ENCODE assay signal across 22 cellular contexts in genomic region chr5:151589878-151590570, GRCh38. TPM values are rescaled to one million over a fixed set of nuclear protein-coding genes. Genes with fewer than 3 reads are reported as not detected.
DNase-seq lines count a peak whose midpoint lies in the region; ATAC-seq and TF ChIP-seq lines count a peak whose summit lies in the region.
"Had no signal": no experiment of that assay in that cellular context is flagged by ENCODE, and none has a peak within 500 bp of the region (broad histone marks: within the 10 kb centered on the region; RNA-seq: fewer than 3 reads in every experiment).

No MANE protein-coding gene starts in this region.

- H3K79me1 ChIP-seq in mesenchymal stem cell (replicated peaks; ENCODE audit: low read length, poor library complexity, severe bottlenecking) = no peaks in the 10 kb centered on the region

- no peak overlapping the region for H3K9ac ChIP-seq in mesenchymal stem cell (ENCODE audit: low read length)

- no peak overlapping the region for H3K4me2 ChIP-seq in mesenchymal stem cell (ENCODE audit: low read length, poor library complexity, severe bottlenecking)
- H3K4me2 ChIP-seq: A549 had no signal

- H3K14ac ChIP-seq in mesenchymal stem cell (ENCODE audit: low read length in 2 of 2) = no peak overlapping the region

- H3K27ac ChIP-seq in left lung = no peak overlapping the region
- peak overlapping the region; percentile 20 for H3K27ac ChIP-seq in vagina
- H3K27ac ChIP-seq in testis = no peak overlapping the region
- H3K27ac ChIP-seq in mesenchymal stem cell (ENCODE audit: low read length, poor library complexity, severe bottlenecking) = no peak overlapping the region
- H3K27ac ChIP-seq: A549, coronary artery, heart right ventricle, upper lobe of left lung, VCaP had no signal

- CTCF ChIA-PET in activated naive CD4-positive, alpha-beta T cell treated with anti-CD3 and anti-CD28 coated beads, Interleukin-2, amount 10 ng/mL, durations not matched to agents 7 days and 5 days (lab: Charles Lee) = no interaction called here
- CTCF ChIA-PET in activated CD4-positive, alpha-beta memory T cell treated with anti-CD3 and anti-CD28 coated beads for 36 hours (lab: Charles Lee) = no interaction called here

- TF ChIP-seq POLR2A in vagina (IDR thresholded peaks at IDR 0.05) (no peak), testis (IDR thresholded peaks at IDR 0.05) (no peak)

- no peak overlapping the region for H2BK120ac ChIP-seq in mesenchymal stem cell (ENCODE audit: low read depth, low read length)

- no peak for TF ChIP-seq CTCF in left lung (IDR thresholded peaks at IDR 0.05)
- no peak for TF ChIP-seq CTCF in vagina (IDR thresholded peaks at IDR 0.05)
- no peak for TF ChIP-seq CTCF in testis (IDR thresholded peaks at IDR 0.05)

- no peak overlapping the region for H3K4me3 ChIP-seq in left lung
- peak overlapping the region in 1 of 2 donors; percentile 38 for H3K4me3 ChIP-seq in vagina
- H3K4me3 ChIP-seq in testis = no peak overlapping the region
- H3K4me3 ChIP-seq in mesenchymal stem cell (ENCODE audit: insufficient read depth in 1 of 2, low read depth in 1 of 2, low read length in 2 of 2) = no peak overlapping the region
- H3K4me3 ChIP-seq: A549, coronary artery, heart right ventricle, upper lobe of left lung had no signal

- H2AFZ ChIP-seq in mesenchymal stem cell (ENCODE audit: low read depth, low read length) = no peak overlapping the region

- H2BK12ac ChIP-seq in mesenchymal stem cell (ENCODE audit: low read length in 2 of 2) = no peak overlapping the region

- H3K27ac Mint-ChIP-seq in activated naive CD4-positive, alpha-beta T cell treated with anti-CD3 and anti-CD28 coated beads, Interleukin-2, amount 50 U/mL, for 72 hours = peak overlapping the region in 1 of 2 donors; percentile 22
- H3K27ac Mint-ChIP-seq in activated naive CD4-positive, alpha-beta T cell treated with anti-CD3 and anti-CD28 coated beads, Interleukin-2, amount 10 ng/mL, durations not matched to agents 7 days and 5 days = no peak overlapping the region
- H3K27ac Mint-ChIP-seq in activated CD4-positive, alpha-beta memory T cell treated with anti-CD3 and anti-CD28 coated beads for 36 hours = no peak overlapping the region
- H3K27ac Mint-ChIP-seq: activated T-helper 2 cell treated with anti-CD3 and anti-CD28 coated beads, Interferon-gamma antibody, Interleukin-2, Interleukin-4, amounts not matched to agents 10 μg/mL and 5 μg/mL and 100 μg/mL, durations not matched to agents 14 hours and 24 hours and 36 hours; CD14-positive monocyte; HFFc6 had no signal

- no peaks in the 10 kb centered on the region for H3K27me3 ChIP-seq in left lung
- no peaks in the 10 kb centered on the region for H3K27me3 ChIP-seq in vagina
- no peaks in the 10 kb centered on the region for H3K27me3 ChIP-seq in testis
- peaks cover 0 to 24% of the 10 kb centered on the region in 2 experiments for H3K27me3 ChIP-seq in mesenchymal stem cell (ENCODE audit: control insufficient read depth in 1 of 2, insufficient read depth in 1 of 2, low read length in 2 of 2)
- H3K27me3 ChIP-seq: upper lobe of left lung had no signal

- POLR2A ChIA-PET in activated CD4-positive, alpha-beta memory T cell treated with anti-CD3 and anti-CD28 coated beads for 36 hours (lab: Charles Lee) = no interaction called here

- H3K4me1 Mint-ChIP-seq in activated naive CD4-positive, alpha-beta T cell treated with anti-CD3 and anti-CD28 coated beads, Interleukin-2, amount 10 ng/mL, durations not matched to agents 7 days and 5 days = no peaks in the 10 kb centered on the region
- no peaks in the 10 kb centered on the region for H3K4me1 Mint-ChIP-seq in activated CD4-positive, alpha-beta memory T cell treated with anti-CD3 and anti-CD28 coated beads for 36 hours (ENCODE audit: low read depth)

- DNase-seq in activated naive CD4-positive, alpha-beta T cell treated with anti-CD3 and anti-CD28 coated beads, Interleukin-2, amount 50 U/mL, for 72 hours (ENCODE audit: low spot score in 2 of 2) = no peak
- DNase-seq in activated naive CD4-positive, alpha-beta T cell treated with anti-CD3 and anti-CD28 coated beads, Interleukin-2, amount 10 ng/mL, durations not matched to agents 7 days and 5 days = no peak
- peak; percentile 83 for DNase-seq in cerebellar cortex (ENCODE audit: low spot score)
- DNase-seq in left lung = no peak
- DNase-seq in vagina (ENCODE audit: extremely low spot score in 2 of 2) = no peak
- DNase-seq in activated CD4-positive, alpha-beta memory T cell treated with anti-CD3 and anti-CD28 coated beads for 36 hours = no peak
- no peak for DNase-seq in testis
- DNase-seq in mesenchymal stem cell = no peak
- DNase-seq: aorta, DMS153, erythroblast, heart right ventricle, HFFc6, NCI-H2081, NCI-H526 treated with DMSO at 0.1 percent for 48 hours, upper lobe of left lung had no signal

- H3K9me3 ChIP-seq in left lung = no peaks in the 10 kb centered on the region
- H3K9me3 ChIP-seq in vagina = no peaks in the 10 kb centered on the region
- H3K9me3 ChIP-seq in testis = no peaks in the 10 kb centered on the region
- no peaks in the 10 kb centered on the region for H3K9me3 ChIP-seq in mesenchymal stem cell (ENCODE audit: control insufficient read depth, low read length)
- H3K9me3 ChIP-seq: A549, heart right ventricle, upper lobe of left lung had no signal

- WGBS in testis, 2 donors = 89 to 96% methylated on average over 6 of the region's 6 CpGs
- WGBS in mesenchymal stem cell = 71% methylated on average over 6 of the region's 6 CpGs

- H2BK5ac ChIP-seq in mesenchymal stem cell (ENCODE audit: low read depth, low read length, poor library complexity, severe bottlenecking) = no peak overlapping the region

- no peak overlapping the region for H3K18ac ChIP-seq in mesenchymal stem cell (ENCODE audit: low read depth in 1 of 2, low read length in 2 of 2)

- intact Hi-C loops in left lung (cut with DNase I) (no loop called here), vagina (cut with DNase I) (no loop called here), testis (cut with DNase I; ENCODE audit: low total_unique reads) (no loop called here)
- intact Hi-C loops in activated CD4-positive, alpha-beta memory T cell treated with anti-CD3 and anti-CD28 coated beads for 36 hours (cut with micrococcal nuclease) = no loop called here

- H3K36me3 ChIP-seq in left lung (no peaks in the 10 kb centered on the region), vagina (no peaks in the 10 kb centered on the region), testis (ENCODE audit: low read depth, missing control alignments) (no peaks in the 10 kb centered on the region), mesenchymal stem cell (ENCODE audit: control insufficient read depth in 1 of 2, insufficient read depth in 2 of 2, low read depth in 1 of 2, low read length in 2 of 2) (no peaks in the 10 kb centered on the region)
- H3K36me3 ChIP-seq: heart right ventricle, upper lobe of left lung had no signal

- H2BK15ac ChIP-seq in mesenchymal stem cell (ENCODE audit: low read depth, poor library complexity, severe bottlenecking) = no peak overlapping the region

- no peak overlapping the region for H3K4me3 Mint-ChIP-seq in activated naive CD4-positive, alpha-beta T cell treated with anti-CD3 and anti-CD28 coated beads, Interleukin-2, amount 10 ng/mL, durations not matched to agents 7 days and 5 days
- H3K4me3 Mint-ChIP-seq in activated CD4-positive, alpha-beta memory T cell treated with anti-CD3 and anti-CD28 coated beads for 36 hours = no peak overlapping the region
- H3K4me3 Mint-ChIP-seq: CD14-positive monocyte, HFFc6 had no signal

- H3K4me1 ChIP-seq in left lung (no peaks in the 10 kb centered on the region), vagina (peaks cover 6% of the 10 kb centered on the region), testis (no peaks in the 10 kb centered on the region), mesenchymal stem cell (ENCODE audit: control insufficient read depth, insufficient read depth, low read depth, low read length) (peaks cover 28% of the 10 kb centered on the region)
- H3K4me1 ChIP-seq: A549, upper lobe of left lung had no signal

- peak; percentile 71 to 72 for ATAC-seq in activated naive CD4-positive, alpha-beta T cell treated with anti-CD3 and anti-CD28 coated beads, Interleukin-2, amount 50 U/mL, for 72 hours
- peak; percentile 18 for ATAC-seq in left lung

- no peak overlapping the region for H4K8ac ChIP-seq in mesenchymal stem cell (ENCODE audit: low read length)

- H4K91ac ChIP-seq in mesenchymal stem cell (ENCODE audit: low read length) = no peak overlapping the region

- H2AK5ac ChIP-seq in mesenchymal stem cell (ENCODE audit: low read length, severe bottlenecking) = no peak overlapping the region

- no peaks in the 10 kb centered on the region for H3K9me3 Mint-ChIP-seq in activated naive CD4-positive, alpha-beta T cell treated with anti-CD3 and anti-CD28 coated beads, Interleukin-2, amount 50 U/mL, for 72 hours
- H3K9me3 Mint-ChIP-seq in activated naive CD4-positive, alpha-beta T cell treated with anti-CD3 and anti-CD28 coated beads, Interleukin-2, amount 10 ng/mL, durations not matched to agents 7 days and 5 days = no peaks in the 10 kb centered on the region
- no peaks in the 10 kb centered on the region for H3K9me3 Mint-ChIP-seq in activated CD4-positive, alpha-beta memory T cell treated with anti-CD3 and anti-CD28 coated beads for 36 hours
- H3K9me3 Mint-ChIP-seq: activated T-helper 2 cell treated with anti-CD3 and anti-CD28 coated beads, Interferon-gamma antibody, Interleukin-2, Interleukin-4, amounts not matched to agents 10 μg/mL and 5 μg/mL and 100 μg/mL, durations not matched to agents 14 hours and 24 hours and 36 hours; CD14-positive monocyte; HFFc6 had no signal

- no peaks in the 10 kb centered on the region for H3K36me3 Mint-ChIP-seq in activated naive CD4-positive, alpha-beta T cell treated with anti-CD3 and anti-CD28 coated beads, Interleukin-2, amount 50 U/mL, for 72 hours
- no peaks in the 10 kb centered on the region for H3K36me3 Mint-ChIP-seq in activated naive CD4-positive, alpha-beta T cell treated with anti-CD3 and anti-CD28 coated beads, Interleukin-2, amount 10 ng/mL, durations not matched to agents 7 days and 5 days
- H3K36me3 Mint-ChIP-seq in activated CD4-positive, alpha-beta memory T cell treated with anti-CD3 and anti-CD28 coated beads for 36 hours = no peaks in the 10 kb centered on the region
- H3K36me3 Mint-ChIP-seq: CD14-positive monocyte had no signal

- H3K27me3 Mint-ChIP-seq in activated naive CD4-positive, alpha-beta T cell treated with anti-CD3 and anti-CD28 coated beads, Interleukin-2, amount 10 ng/mL, durations not matched to agents 7 days and 5 days = peaks cover 9% of the 10 kb centered on the region
- no peaks in the 10 kb centered on the region for H3K27me3 Mint-ChIP-seq in activated CD4-positive, alpha-beta memory T cell treated with anti-CD3 and anti-CD28 coated beads for 36 hours

- H3K4ac ChIP-seq in mesenchymal stem cell (ENCODE audit: low read depth in 1 of 2, low read length in 2 of 2) = no peak overlapping the region

- no peak overlapping the region for H3K23ac ChIP-seq in mesenchymal stem cell (ENCODE audit: low read length in 2 of 2)

RNA-seq across cellular contexts. Expression of gene FAT2, which starts 1.1 kb away (rescaled TPM):
- not detected for total RNA-seq in activated naive CD4-positive, alpha-beta T cell treated with anti-CD3 and anti-CD28 coated beads, Interleukin-2, amount 50 U/mL, for 72 hours
- under 1 TPM; 0.03 to 0.79 TPM for total RNA-seq in left lung
- total RNA-seq in vagina = 74.9 TPM
- not detected for total RNA-seq in activated CD4-positive, alpha-beta memory T cell treated with anti-CD3 and anti-CD28 coated beads for 36 hours
- total RNA-seq in testis = 10 to 100 TPM; 10.3 to 18.0 TPM
- 21.8 TPM for polyA plus RNA-seq in testis (ENCODE audit: insufficient read depth, low read depth, low replicate concordance)
- not detected for polyA plus RNA-seq in mesenchymal stem cell (2013, experiment 1 of 2)
- polyA plus RNA-seq in mesenchymal stem cell (2013, experiment 2 of 2) = not detected
- total RNA-seq: HFFc6, RPMI7951 had no signal
- polyA plus RNA-seq: aorta, CD14-positive monocyte had no signal

Comparison
In these comparisons a context has a peak if more than half of its experiments do, and no peak if none do; other contexts are left out.
1. RNA of gene FAT2, which starts 1.1 kb away (total RNA-seq): 74.9 TPM in vagina (single experiment) and 10.3 to 18.0 TPM in testis; 0.03 to 0.79 TPM in left lung, not detected in activated naive CD4-positive, alpha-beta T cell treated with anti-CD3 and anti-CD28 coated beads, Interleukin-2, amount 50 U/mL, for 72 hours and not detected in activated CD4-positive, alpha-beta memory T cell treated with anti-CD3 and anti-CD28 coated beads for 36 hours; every median in the first group is over 4 times any median in the second.